In genomic region chr5:132293066-132293991, GRCh38 we compare ENCODE assay signal across 1 cellular context.
A peak's percentile ranks its signal among the peaks of the same experiment; 100 is the strongest.
TF ChIP-seq lines count a peak whose summit lies in the region.

No MANE protein-coding gene starts in this region.

TF ChIP-seq in HEK293, 187 proteins besides CTCF, POLR2A, EP300 and RAD21 (continued from another document):
- TF ChIP-seq HIC1 (tag by site-specific recombination; IDR thresholded peaks at IDR 0.05), result peak; percentile 90
- no peak for TF ChIP-seq ZNF560 (tag by site-specific recombination; IDR thresholded peaks at IDR 0.05; ENCODE audit: borderline replicate concordance)
- no peak for TF ChIP-seq ZNF174 (tag by site-specific recombination; IDR thresholded peaks at IDR 0.05)
- no peak for TF ChIP-seq TCF7L2 (IDR thresholded peaks at IDR 0.05; ENCODE audit: borderline replicate concordance, low read depth, low read length)
- TF ChIP-seq ZNF391 (tag by site-specific recombination; IDR thresholded peaks at IDR 0.05; ENCODE audit: borderline replicate concordance, low read depth), result 0 out of 2 replicates have a peak, but pooled peaks have one; percentile 16
- no peak for TF ChIP-seq ZNF157 (tag by site-specific recombination; IDR thresholded peaks at IDR 0.05)
- peak; percentile 96 for TF ChIP-seq GLIS2 (tag by site-specific recombination; IDR thresholded peaks at IDR 0.05)
- TF ChIP-seq ZNF24 (tag by site-specific recombination; IDR thresholded peaks at IDR 0.05), result peak; percentile 61; the same call in 1 of the 2 replicates
- 0 out of 2 replicates have a peak, but pooled peaks have one; percentile 7 for TF ChIP-seq ZNF623 (tag by site-specific recombination; IDR thresholded peaks at IDR 0.05)
- peak; percentile 8; the same call in 1 of the 2 replicates for TF ChIP-seq BCL11A (tag by site-specific recombination; IDR thresholded peaks at IDR 0.05; ENCODE audit: low read depth)
- peak; percentile 35; the same call in 1 of the 2 replicates for TF ChIP-seq ZBTB11 (tag by site-specific recombination; conservative IDR thresholded peaks at IDR 0.05; ENCODE audit: low read depth)
- peak; percentile 68 for TF ChIP-seq ZNF785 (tag by site-specific recombination; IDR thresholded peaks at IDR 0.05)
- TF ChIP-seq ZEB2 (tag by site-specific recombination; IDR thresholded peaks at IDR 0.05), result peak; percentile 97
- TF ChIP-seq ZNF830 (tag by site-specific recombination; IDR thresholded peaks at IDR 0.05; ENCODE audit: low read depth), result no peak
- peak; percentile 83 for TF ChIP-seq ZNF324 (tag by site-specific recombination; IDR thresholded peaks at IDR 0.05)
- TF ChIP-seq KLF8 (tag by site-specific recombination; IDR thresholded peaks at IDR 0.05), result peak; percentile 75
- peak; percentile 35; the same call in 1 of the 2 replicates for TF ChIP-seq ZSCAN5A (tag by site-specific recombination; IDR thresholded peaks at IDR 0.05)
- peak; percentile 78 for TF ChIP-seq ATF2 (tag by site-specific recombination; IDR thresholded peaks at IDR 0.05; ENCODE audit: low read depth)
- no peak for TF ChIP-seq ZNF658 (tag by site-specific recombination; IDR thresholded peaks at IDR 0.05)
- peak; percentile 37; the same call in 1 of the 2 replicates for TF ChIP-seq ZSCAN16 (tag by site-specific recombination; IDR thresholded peaks at IDR 0.05)
TF ChIP-seq in HEK293: peak in this region for 81.
